8 cellular contexts compared by ENCODE assay signal in the genomic region with DNA sequence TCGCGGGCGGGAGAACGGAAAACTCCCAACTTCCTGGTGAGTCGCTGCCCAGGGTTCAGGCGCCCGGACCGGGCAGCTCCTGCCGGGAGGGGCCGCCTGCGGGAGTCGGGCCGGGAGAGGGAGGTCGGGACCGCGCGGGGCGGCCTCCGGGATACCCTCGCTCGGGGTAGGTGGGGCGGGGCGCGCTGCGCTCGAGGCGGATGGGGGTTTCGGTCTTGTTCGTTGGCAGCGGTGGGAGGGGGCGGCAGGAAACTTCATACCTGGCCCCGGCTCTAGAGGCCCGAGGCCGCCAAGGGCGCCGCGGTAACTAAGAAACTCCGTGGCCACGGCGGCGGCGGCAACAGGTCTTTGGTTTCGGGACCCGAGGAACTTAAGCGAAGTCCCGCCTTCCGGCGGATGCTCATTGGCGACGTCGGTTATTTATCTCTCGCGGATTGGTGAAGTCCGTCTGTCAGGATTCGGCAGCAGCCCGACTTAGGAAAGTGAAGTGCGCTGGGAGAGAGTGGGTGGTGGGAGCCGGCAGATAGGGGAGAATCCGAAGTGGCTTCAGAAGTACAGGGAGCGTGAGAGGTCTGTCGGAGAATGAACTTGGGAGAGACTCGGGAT. TPM values are rescaled to one million over a fixed set of nuclear protein-coding genes. Genes with fewer than 3 reads are reported as not detected.
DNase-seq lines count a peak whose midpoint lies in the region; ATAC-seq and TF ChIP-seq lines count a peak whose summit lies in the region.

No MANE protein-coding gene starts in this region.

- H3K27me3 ChIP-seq in osteoblast (ENCODE audit: insufficient read depth, low read length), result no peaks in the 10 kb centered on the region
- no peaks in the 10 kb centered on the region for H3K27me3 ChIP-seq in thoracic aorta (replicated peaks; ENCODE audit: insufficient read depth)

- H3K27ac Mint-ChIP-seq in activated naive CD8-positive, alpha-beta T cell treated with anti-CD3 and anti-CD28 coated beads for 36 hours, result peak overlapping the region; percentile 97

- peak overlapping the region; percentile 88 for H3K4me2 ChIP-seq in osteoblast (ENCODE audit: insufficient read depth, low read length)

- CTCF ChIA-PET in GM10248 (lab: Yijun Ruan, JAX), result interaction anchor here (1.2 to 2.9 kb wide), 10 partner anchors 9 to 478 kb away, joined by 3 to 21 read pairs (median 5); no protein-coding TSS in a partner anchor

- no peaks in the 10 kb centered on the region for H3K9me3 ChIP-seq in osteoblast (ENCODE audit: low read depth, low read length)
- no peaks in the 10 kb centered on the region for H3K9me3 ChIP-seq in thoracic aorta

- TF ChIP-seq CTCF in GM10248 (IDR thresholded peaks at IDR 0.05; ENCODE audit: control extremely low read depth, extremely low read depth, low read depth, missing control alignments) (no peak), osteoblast (IDR thresholded peaks at IDR 0.05; ENCODE audit: extremely low read depth, low read depth, low read length) (no peak), thoracic aorta (IDR thresholded peaks at IDR 0.05) (no peak)

- peak overlapping the region; percentile 82 for H3K27ac ChIP-seq in osteoblast (ENCODE audit: low read depth, low read length)
- peak overlapping the region; percentile 94 to 98 for H3K27ac ChIP-seq in thoracic aorta

- DNase-seq in GM10248 (ENCODE audit: extremely low spot score), result peak; percentile 85
- peak; percentile 89 for DNase-seq in NCI-H1092 (lab: John Stamatoyannopoulos, UW)
- DNase-seq in SKM-1 treated with dmso at 0.1 percent for 144 hours (lab: John Stamatoyannopoulos, UW; ENCODE audit: unreplicated experiment), result peak; percentile 90
- DNase-seq in activated naive CD8-positive, alpha-beta T cell treated with anti-CD3 and anti-CD28 coated beads for 36 hours, result peak; percentile 84
- DNase-seq in head of caudate nucleus, result peak; percentile 84 to 97 (median 94)
- peak; percentile 93 for DNase-seq in osteoblast (ENCODE audit: insufficient read length, low spot score, missing footprints)
- DNase-seq in thoracic aorta (ENCODE audit: low spot score), result peak; percentile 63

- peaks cover 62% of the 10 kb centered on the region for H3K79me2 ChIP-seq in osteoblast (ENCODE audit: insufficient read depth, low read length)

- H3K9me3 Mint-ChIP-seq in activated naive CD8-positive, alpha-beta T cell treated with anti-CD3 and anti-CD28 coated beads for 36 hours, result no peaks in the 10 kb centered on the region

- POLR2A ChIA-PET in GM10248 (lab: Yijun Ruan, JAX), result no interaction called here

- intact Hi-C loops in head of caudate nucleus (cut with DNase I), result no loop called here

- ATAC-seq in HG02623 (IDR thresholded peaks at IDR 0.05; ENCODE audit: unreplicated experiment) (peak; percentile 38), thoracic aorta (ENCODE audit: insufficient number of reproducible peaks, low FRiP score, low read depth) (peak; percentile 59)

- H3K4me3 Mint-ChIP-seq in activated naive CD8-positive, alpha-beta T cell treated with anti-CD3 and anti-CD28 coated beads for 36 hours, result peak overlapping the region; percentile 97

- peaks cover 7% of the 10 kb centered on the region for H3K36me3 Mint-ChIP-seq in activated naive CD8-positive, alpha-beta T cell treated with anti-CD3 and anti-CD28 coated beads for 36 hours

- H3K4me1 ChIP-seq in osteoblast (ENCODE audit: insufficient read depth, low read length), result peaks cover 57% of the 10 kb centered on the region
- H3K4me1 ChIP-seq in thoracic aorta (ENCODE audit: control insufficient read depth in 1 of 2, low read depth in 2 of 2), result peaks cover 40 to 72% of the 10 kb centered on the region in 2 donors

- H3K27me3 Mint-ChIP-seq in activated naive CD8-positive, alpha-beta T cell treated with anti-CD3 and anti-CD28 coated beads for 36 hours, result no peaks in the 10 kb centered on the region

- peaks cover 32% of the 10 kb centered on the region for H3K4me1 Mint-ChIP-seq in activated naive CD8-positive, alpha-beta T cell treated with anti-CD3 and anti-CD28 coated beads for 36 hours

- H3K4me3 ChIP-seq in osteoblast (ENCODE audit: insufficient read depth, low read length) (peak overlapping the region; percentile 91), thoracic aorta (peak overlapping the region; percentile 93)

- H2AFZ ChIP-seq in osteoblast (ENCODE audit: low read length), result peak overlapping the region; percentile 52

- H4K20me1 ChIP-seq in osteoblast (ENCODE audit: insufficient read depth, low read length), result peaks cover 35% of the 10 kb centered on the region

- H3K36me3 ChIP-seq in osteoblast (ENCODE audit: insufficient read depth, low read length) (peaks cover 4% of the 10 kb centered on the region), thoracic aorta (no peaks in the 10 kb centered on the region)

RNA-seq across cellular contexts. Expression of a gene that starts 0.5 kb away (rescaled TPM):
- 10 to 100 TPM; 56.1 to 57.4 TPM for total RNA-seq in activated naive CD8-positive, alpha-beta T cell treated with anti-CD3 and anti-CD28 coated beads for 36 hours
- total RNA-seq in osteoblast (376 and 377 TPM in 2 replicates), thoracic aorta (100 to 1,000 TPM; 118 to 155 TPM)

Comparison
In these comparisons a context has a peak if more than half of its experiments do, and no peak if none do; other contexts are left out.
1. Peak in every context shown above with its lines: DNase-seq, ATAC-seq, H3K4me3 ChIP-seq and H3K27ac ChIP-seq.